In genomic region chr10:50501899-50502556, GRCh38 we compare ENCODE assay signal across 9 cellular contexts.
DNase-seq lines count a peak whose midpoint lies in the region; ATAC-seq, FAIRE-seq and TF ChIP-seq lines count a peak whose summit lies in the region.
"Had no signal": no experiment of that assay in that cellular context is flagged by ENCODE, and none has a peak within 500 bp of the region (broad histone marks: within the 10 kb centered on the region; RNA-seq: fewer than 3 reads in every experiment).

No MANE protein-coding gene starts in this region.

- ATAC-seq in GM21619 (IDR thresholded peaks at IDR 0.05; ENCODE audit: unreplicated experiment) (peak; percentile 37), left lobe of liver (peak; percentile 83)
- ATAC-seq: Panc1 had no signal

- DNase-seq in GM12892 (ENCODE audit: insufficient read length) (no peak), RPMI8226 (peak; percentile 84), left lobe of liver (ENCODE audit: low spot score) (no peak), NCI-H345 treated with DMSO at 0.1 percent for 48 hours (lab: John Stamatoyannopoulos, UW; ENCODE audit: unreplicated experiment) (no peak), HuH-7 (ENCODE audit: low spot score) (no peak), NCI-H146 treated with DMSO at 0.1 percent for 48 hours (lab: John Stamatoyannopoulos, UW; ENCODE audit: unreplicated experiment) (no peak)
- no peak for DNase-seq in stimulated activated CD4-positive, alpha-beta T cell treated with anti-CD3 and anti-CD28 coated beads, Interleukin-4, amount 100 ng/mL, for 24 hours

- no peak for TF ChIP-seq POLR2A in GM12892 (IDR thresholded peaks at IDR 0.05; ENCODE audit: low read depth, low read length)

- FAIRE-seq in GM12892 (lab: Jason Lieb, UNC), result peak; percentile 72
